18 cellular contexts compared by ENCODE assay signal in genomic region chr10:29030855-29031254, GRCh38.
"Had no signal": no experiment of that assay in that cellular context is flagged by ENCODE, and none has a peak within 500 bp of the region (broad histone marks: within the 10 kb centered on the region; RNA-seq: fewer than 3 reads in every experiment).

No MANE protein-coding gene starts in this region.

- H3K9me3 ChIP-seq: esophagus muscularis mucosa, ovary, right atrium auricular region, sigmoid colon, tibial artery, upper lobe of left lung, vagina had no signal

- H3K36me3 ChIP-seq: esophagus muscularis mucosa, ovary, right atrium auricular region, sigmoid colon, tibial artery, upper lobe of left lung, vagina had no signal

- H3K4me2 ChIP-seq: hepatocyte had no signal

- H3K27me3 ChIP-seq: esophagus muscularis mucosa, hepatocyte, ovary, right atrium auricular region, sigmoid colon, tibial artery, upper lobe of left lung, vagina had no signal

- H2AFZ ChIP-seq: hepatocyte had no signal

- H3K4me3 ChIP-seq: esophagus muscularis mucosa, hepatocyte, ovary, right atrium auricular region, sigmoid colon, skin epidermis, tibial artery, upper lobe of left lung, vagina had no signal

- H3K4me1 ChIP-seq: esophagus muscularis mucosa, right atrium auricular region, sigmoid colon, tibial artery, upper lobe of left lung, vagina had no signal

- H3K79me2 ChIP-seq: hepatocyte had no signal

- DNase-seq: effector memory CD8-positive, alpha-beta T cell; foreskin melanocyte; head of caudate nucleus; kidney; mesendoderm; naive thymus-derived CD8-positive, alpha-beta T cell; ovary; sigmoid colon; stimulated activated CD4-positive, alpha-beta T cell treated with anti-CD3 and anti-CD28 coated beads, Interleukin-12 subunit alpha, Interleukin-12 subunit beta, amount 100 ng/mL, for 4 hours; stimulated activated naive CD8-positive, alpha-beta T cell treated with anti-CD3 and anti-CD28 coated beads, Interleukin-15, Interleukin-2, amounts not matched to agents 100 U/mL and 50 U/mL, for 24 hours; tibial artery; upper lobe of left lung had no signal

- H3K27ac ChIP-seq: epithelial cell of prostate, esophagus muscularis mucosa, hepatocyte, ovary, right atrium auricular region, sigmoid colon, skin epidermis, tibial artery, upper lobe of left lung, vagina had no signal
